In the genomic region with DNA sequence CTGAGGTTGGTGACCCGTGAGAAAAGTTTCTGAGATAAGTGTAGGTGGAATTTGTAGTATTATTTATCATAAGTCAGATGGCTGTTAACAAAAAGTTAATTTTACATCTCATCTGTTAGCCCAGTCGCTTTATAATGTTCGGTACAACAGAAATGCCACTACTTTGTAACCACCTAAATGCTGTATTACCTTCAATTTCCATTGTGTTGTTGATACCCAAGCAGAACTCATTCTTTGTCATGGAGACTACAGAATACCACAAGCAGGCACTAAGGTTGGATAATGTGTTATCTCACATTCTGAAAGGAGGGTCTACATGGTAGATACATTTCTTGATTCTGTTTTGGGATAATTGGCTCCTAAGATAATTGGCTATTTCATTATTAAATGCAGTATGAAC, we compare ENCODE assay signal across 35 cellular contexts.
"Had no signal": no experiment of that assay in that cellular context is flagged by ENCODE, and none has a peak within 500 bp of the region (broad histone marks: within the 10 kb centered on the region; RNA-seq: fewer than 3 reads in every experiment).

No MANE protein-coding gene starts in this region.

- H3K4me3 Mint-ChIP-seq: activated CD4-positive, alpha-beta T cell treated with anti-CD3 and anti-CD28 coated beads, Interleukin-2, amount 10 ng/mL, durations not matched to agents 24 days and 14 days; activated CD8-positive, alpha-beta memory T cell treated with anti-CD3 and anti-CD28 coated beads, Interleukin-2, amount 10 ng/mL, durations not matched to agents 7 days and 5 days; brain; T-cell had no signal

- H3K4me3 ChIP-seq: Peyer's patch, SJSA1 had no signal

- H3K4me1 ChIP-seq: Peyer's patch, SJSA1 had no signal

- H3K9me3 ChIP-seq: Peyer's patch, SJSA1, SK-N-SH had no signal

- H3K4me1 Mint-ChIP-seq: activated CD8-positive, alpha-beta memory T cell treated with anti-CD3 and anti-CD28 coated beads, Interleukin-2, amount 10 ng/mL, durations not matched to agents 7 days and 5 days; brain had no signal

- H3K27me3 Mint-ChIP-seq: activated CD4-positive, alpha-beta T cell treated with anti-CD3 and anti-CD28 coated beads, Interleukin-2, amount 10 ng/mL, durations not matched to agents 24 days and 14 days; activated CD8-positive, alpha-beta memory T cell treated with anti-CD3 and anti-CD28 coated beads, Interleukin-2, amount 10 ng/mL, durations not matched to agents 7 days and 5 days; T-cell had no signal

- DNase-seq: activated CD4-positive, alpha-beta T cell treated with anti-CD3 and anti-CD28 coated beads for 1 hour; activated CD4-positive, alpha-beta T cell treated with anti-CD3 and anti-CD28 coated beads, Interleukin-2, amount 10 ng/mL, durations not matched to agents 24 days and 14 days; activated CD4-positive, alpha-beta T cell treated with anti-CD3 and anti-CD28 coated beads, Interleukin-2, amount 50 U/mL, for 4 hours; activated CD4-positive, CD25-positive, alpha-beta regulatory T cell; activated CD8-positive, alpha-beta memory T cell treated with anti-CD3 and anti-CD28 coated beads for 24 hours; activated CD8-positive, alpha-beta memory T cell treated with anti-CD3 and anti-CD28 coated beads, Interleukin-2, amount 10 ng/mL, durations not matched to agents 7 days and 5 days; activated CD8-positive, alpha-beta memory T cell treated with anti-CD3 and anti-CD28 coated beads, Interleukin-2, amount 50 U/mL, for 48 hours; activated effector memory CD4-positive, alpha-beta T cell treated with anti-CD3 and anti-CD28 coated beads, Interleukin-2, amount 50 U/mL, for 16 hours; activated naive CD4-positive, alpha-beta T cell; activated naive CD4-positive, alpha-beta T cell treated with anti-CD3 and anti-CD28 coated beads, Interleukin-2, amount 50 U/mL, for 16 hours; activated T-cell treated with anti-CD3 and anti-CD28 coated beads, Interleukin-2, amount 50 U/mL, for 48 hours; anterior cingulate cortex; caudate nucleus; MM.1S; MV-4-11; NCI-H1092; NCI-H1436 treated with DMSO at 0.1 percent for 48 hours; NCI-H1694 treated with DMSO at 0.1 percent for 48 hours; NCI-H2029; NCI-H510A; NCI-H526; NCI-H748 treated with DMSO at 0.1 percent for 48 hours; NK-92 treated with Interleukin-12 subunit alpha and Interleukin-12 subunit beta, amount 100 ng/mL, for 24 hours; PC-3; Peyer's patch; RPMI8226; SHP77 treated with DMSO at 0.1 percent for 48 hours; SK-N-SH; T-cell; T-helper 2 cell; T-helper 9 cell had no signal

- H3K27ac ChIP-seq: KMS-11, Peyer's patch, SJSA1, VCaP had no signal

- H3K36me3 ChIP-seq: Peyer's patch, SJSA1 had no signal

- ATAC-seq: activated CD8-positive, alpha-beta memory T cell treated with anti-CD3 and anti-CD28 coated beads, Interleukin-2, amount 10 ng/mL, durations not matched to agents 7 days and 5 days; PC-3; T-cell had no signal

- H3K27ac Mint-ChIP-seq: activated CD4-positive, alpha-beta T cell treated with anti-CD3 and anti-CD28 coated beads, Interleukin-2, amount 10 ng/mL, durations not matched to agents 24 days and 14 days; activated CD8-positive, alpha-beta memory T cell treated with anti-CD3 and anti-CD28 coated beads, Interleukin-2, amount 10 ng/mL, durations not matched to agents 7 days and 5 days; brain; T-cell had no signal

- H3K27me3 ChIP-seq: Peyer's patch, SJSA1 had no signal
